27 cellular contexts compared by ENCODE assay signal in genomic region chr7:117148971-117149370, GRCh38.
DNase-seq lines count a peak whose midpoint lies in the region; ATAC-seq and TF ChIP-seq lines count a peak whose summit lies in the region.
"Had no signal": no experiment of that assay in that cellular context is flagged by ENCODE, and none has a peak within 500 bp of the region (broad histone marks: within the 10 kb centered on the region; RNA-seq: fewer than 3 reads in every experiment).

No MANE protein-coding gene starts in this region.

- no peaks in the 10 kb centered on the region for H3K9me3 ChIP-seq in HUES48 (ENCODE audit: control insufficient read depth, insufficient read depth, low read length)
- H3K9me3 ChIP-seq in endodermal cell (ENCODE audit: control insufficient read depth, low read length) = no peaks in the 10 kb centered on the region
- H3K9me3 ChIP-seq: A549; BLaER1 treated with 17β-estradiol and CSF1 and Interleukin-3, amounts not matched to agents 10 nM and 100 nM; SK-N-SH had no signal

- 69 to 87% methylated on average over 4 of the region's 4 CpGs for WGBS in endodermal cell (ENCODE audit: insufficient coverage in 1 of 2, insufficient read length in 1 of 2), 2 experiments

- no peaks in the 10 kb centered on the region for H3K36me3 ChIP-seq in HUES48 (ENCODE audit: control insufficient read depth, insufficient read depth, low read length)
- H3K36me3 ChIP-seq in endodermal cell (ENCODE audit: control insufficient read depth, insufficient read depth, low read length) = no peaks in the 10 kb centered on the region
- H3K36me3 ChIP-seq: BLaER1 treated with 17β-estradiol and CSF1 and Interleukin-3, amounts not matched to agents 10 nM and 100 nM had no signal

- H3K4me3 ChIP-seq in HUES48 (ENCODE audit: low read depth, low read length) (no peak overlapping the region), endodermal cell (ENCODE audit: low read length) (no peak overlapping the region), foreskin fibroblast (ENCODE audit: low read depth in 1 of 2, low read length in 2 of 2) (no peak overlapping the region)
- H3K4me3 ChIP-seq: A549; BLaER1 treated with 17β-estradiol and CSF1 and Interleukin-3, amounts not matched to agents 10 nM and 100 nM; GM12878 had no signal

- no peaks in the 10 kb centered on the region for H3K9me3 Mint-ChIP-seq in endodermal cell
- H3K9me3 Mint-ChIP-seq: CD4-positive, alpha-beta T cell had no signal

- peak overlapping the region; percentile 64 for H3K27ac Mint-ChIP-seq in endodermal cell
- H3K27ac Mint-ChIP-seq: CD4-positive, alpha-beta T cell had no signal

- H3K4me1 Mint-ChIP-seq in endodermal cell = peaks cover 34% of the 10 kb centered on the region

- no peak for ATAC-seq in GM21447 (IDR thresholded peaks at IDR 0.05; ENCODE audit: unreplicated experiment)
- ATAC-seq: A549, GM12878, PC-3 had no signal

- H3K27me3 ChIP-seq in HUES48 (ENCODE audit: control insufficient read depth, insufficient read depth, low read length) (no peaks in the 10 kb centered on the region), endodermal cell (ENCODE audit: control insufficient read depth, insufficient read depth, low read length, poor library complexity, severe bottlenecking) (no peaks in the 10 kb centered on the region)
- H3K27me3 ChIP-seq: BLaER1 treated with 17β-estradiol and CSF1 and Interleukin-3, amounts not matched to agents 10 nM and 100 nM had no signal

- H3K36me3 Mint-ChIP-seq in endodermal cell (ENCODE audit: low read depth) = no peaks in the 10 kb centered on the region

- H3K4me3 Mint-ChIP-seq in endodermal cell = no peak overlapping the region
- H3K4me3 Mint-ChIP-seq: CD4-positive, alpha-beta T cell had no signal

- DNase-seq in endodermal cell (peak; percentile 73), iPS DF 4.7 (ENCODE audit: extremely low read depth, low spot score) (peak; percentile 51), activated T-cell treated with anti-CD3 and anti-CD28 coated beads for 4 hours (no peak), OCI-M1 (lab: John Stamatoyannopoulos, UW) (no peak), foreskin fibroblast (no peak)
- DNase-seq: AML-193; CD4-positive, alpha-beta T cell; DMS 273 treated with DMSO at 0.1 percent for 48 hours; DMS79; EL; GDM1; KBM-7; MV-4-11; NCI-H1105; NCI-H1436 treated with DMSO at 0.1 percent for 48 hours; NCI-H187 treated with DMSO at 0.1 percent for 48 hours; NCI-H2171 treated with DMSO at 0.1 percent for 48 hours; NCI-H345; NCI-H524; NCI-H774; PC-3; SK-N-SH had no signal

- H3K27ac ChIP-seq in HUES48 (ENCODE audit: low read depth, low read length) (peak overlapping the region; percentile 44), endodermal cell (ENCODE audit: low read depth, low read length) (no peak overlapping the region)
- H3K27ac ChIP-seq: A549; BLaER1 treated with 17β-estradiol and CSF1 and Interleukin-3, amounts not matched to agents 10 nM and 100 nM had no signal

- H3K9ac ChIP-seq in HUES48 (ENCODE audit: low read depth, low read length) (no peak overlapping the region), endodermal cell (ENCODE audit: extremely low read depth, low read length, poor library complexity, severe bottlenecking) (no peak overlapping the region)
- H3K9ac ChIP-seq: BLaER1 treated with 17β-estradiol and CSF1 and Interleukin-3, amounts not matched to agents 10 nM and 100 nM; SK-N-SH had no signal

- no peaks in the 10 kb centered on the region for H3K27me3 Mint-ChIP-seq in endodermal cell (ENCODE audit: insufficient read depth)
- H3K27me3 Mint-ChIP-seq: CD4-positive, alpha-beta T cell had no signal

- H3K4me1 ChIP-seq in HUES48 (ENCODE audit: control insufficient read depth, insufficient read depth, low read length) = peaks cover 20% of the 10 kb centered on the region
- H3K4me1 ChIP-seq in endodermal cell (ENCODE audit: control insufficient read depth, insufficient read depth, low read length) = peaks cover 7% of the 10 kb centered on the region

- no peak for TF ChIP-seq CTCF in endodermal cell (conservative IDR thresholded peaks at IDR 0.05)
- no peak for TF ChIP-seq CTCF in foreskin fibroblast (IDR thresholded peaks at IDR 0.05; ENCODE audit: low read depth, low read length)

Comparison
In these comparisons a context has a peak if more than half of its experiments do, and no peak if none do; other contexts are left out.
1. DNase-seq: peak in endodermal cell (single experiment) and iPS DF 4.7 (single experiment); none in activated T-cell treated with anti-CD3 and anti-CD28 coated beads for 4 hours (single experiment), OCI-M1 (single experiment) and foreskin fibroblast (0 of 2).